Comparison of ENCODE assay signal across 31 cellular contexts in genomic region chr9:18228101-18228500, GRCh38.
"Had no signal": no experiment of that assay in that cellular context is flagged by ENCODE, and none has a peak within 500 bp of the region (broad histone marks: within the 10 kb centered on the region; RNA-seq: fewer than 3 reads in every experiment).

No MANE protein-coding gene starts in this region.

- ATAC-seq: activated CD8-positive, alpha-beta T cell treated with anti-CD3 and anti-CD28 coated beads for 36 hours; activated naive CD4-positive, alpha-beta T cell treated with anti-CD3 and anti-CD28 coated beads, Interleukin-2, amount 50 U/mL, for 72 hours; activated T-cell treated with anti-CD3 and anti-CD28 coated beads, Interleukin-2, amount 50 U/mL, for 4 hours; activated T-cell treated with anti-CD3 and anti-CD28 coated beads, Interleukin-2, amount 50 U/mL, for 72 hours; activated T-helper 17 cell treated with anti-CD3 and anti-CD28 coated beads, Interleukin-2, amount 50 U/mL, for 72 hours; body of pancreas had no signal

- H3K4me3 ChIP-seq: adrenal gland, body of pancreas, breast epithelium had no signal

- H3K9me3 ChIP-seq: adrenal gland, body of pancreas, breast epithelium had no signal

- DNase-seq: activated B cell treated with CpG ODN at 0.5 μM for 24 hours; activated CD4-positive, alpha-beta memory T cell treated with anti-CD3 and anti-CD28 coated beads for 36 hours; activated CD4-positive, alpha-beta T cell treated with anti-CD3 and anti-CD28 coated beads for 4 hours; activated CD4-positive, alpha-beta T cell treated with anti-CD3 and anti-CD28 coated beads, Interleukin-2, amount 10 ng/mL, durations not matched to agents 24 days and 14 days; activated CD4-positive, alpha-beta T cell treated with anti-CD3 and anti-CD28 coated beads, Interleukin-2, amount 50 U/mL, for 1 hour; activated CD4-positive, alpha-beta T cell treated with anti-CD3 and anti-CD28 coated beads, Interleukin-2, amount 50 U/mL, for 4 hours; activated CD4-positive, CD25-positive, alpha-beta regulatory T cell treated with anti-CD3 and anti-CD28 coated beads, Interleukin-2, amount 50 U/mL, for 72 hours; activated CD8-positive, alpha-beta memory T cell treated with anti-CD3 and anti-CD28 coated beads, Interleukin-2, amount 50 U/mL, for 4 hours; activated CD8-positive, alpha-beta T cell treated with anti-CD3 and anti-CD28 coated beads for 36 hours; activated effector memory CD4-positive, alpha-beta T cell treated with anti-CD3 and anti-CD28 coated beads, Interleukin-2, amount 50 U/mL, for 16 hours; activated gamma-delta T cell treated with Interleukin-2 at 50 U/mL for 16 hours; activated naive CD4-positive, alpha-beta T cell; activated naive CD4-positive, alpha-beta T cell treated with anti-CD3 and anti-CD28 coated beads for 36 hours; activated naive CD4-positive, alpha-beta T cell treated with anti-CD3 and anti-CD28 coated beads, Interleukin-2, amount 50 U/mL, for 16 hours; activated naive CD8-positive, alpha-beta T cell treated with anti-CD3 and anti-CD28 coated beads for 36 hours; activated T-cell treated with anti-CD3 and anti-CD28 coated beads for 4 hours; activated T-cell treated with anti-CD3 and anti-CD28 coated beads, Interleukin-2, amount 50 U/mL, for 1 hour; activated T-cell treated with anti-CD3 and anti-CD28 coated beads, Interleukin-2, amount 50 U/mL, for 4 hours; activated T-cell treated with anti-CD3 and anti-CD28 coated beads, Interleukin-2, amount 50 U/mL, for 72 hours; adrenal gland; amniotic stem cell; aorta; body of pancreas; brain microvascular endothelial cell; central memory CD4-positive, alpha-beta T cell; T-helper 2 cell; T-helper 9 cell had no signal

- H3K36me3 ChIP-seq: adrenal gland, brain microvascular endothelial cell, breast epithelium had no signal

- H3K27ac ChIP-seq: adrenal gland, body of pancreas, brain microvascular endothelial cell, breast epithelium, VCaP had no signal

- H3K27me3 ChIP-seq: body of pancreas, brain microvascular endothelial cell, breast epithelium had no signal

- H3K4me1 ChIP-seq: adrenal gland, body of pancreas, breast epithelium had no signal
